24 cellular contexts compared by ENCODE assay signal in the genomic region with DNA sequence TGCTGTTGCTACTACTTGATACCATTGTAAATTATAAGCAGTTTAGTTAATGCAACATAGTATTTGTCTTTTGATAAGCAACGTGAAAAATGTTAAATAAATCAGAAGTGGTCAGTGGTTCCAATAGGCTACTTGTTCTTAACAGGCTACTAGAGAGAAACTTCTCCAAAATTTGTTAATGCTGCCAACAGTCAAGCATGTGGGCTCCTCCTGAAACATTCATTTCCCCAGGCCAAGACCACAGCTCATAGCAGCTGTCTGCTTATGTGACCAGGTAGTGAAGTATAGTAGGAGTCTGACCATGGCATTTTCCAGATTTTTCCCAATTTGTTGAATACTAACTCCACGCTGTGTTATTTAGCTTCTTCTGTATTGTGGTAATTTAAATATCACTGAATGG.
"Had no signal": no experiment of that assay in that cellular context is flagged by ENCODE, and none has a peak within 500 bp of the region (broad histone marks: within the 10 kb centered on the region; RNA-seq: fewer than 3 reads in every experiment).

No MANE protein-coding gene starts in this region.

- H3K4me3 ChIP-seq: esophagus muscularis mucosa, gastrocnemius medialis, lung, right atrium auricular region, sigmoid colon, stomach, thoracic aorta, transverse colon had no signal

- DNase-seq: effector memory CD8-positive, alpha-beta T cell; gastrocnemius medialis; islet precursor cell; mesenchymal stem cell; naive thymus-derived CD4-positive, alpha-beta T cell; nephron progenitor cell; posterior cingulate gyrus; sigmoid colon; small intestine; stimulated activated CD4-positive, alpha-beta T cell treated with anti-CD3 and anti-CD28 coated beads, Interleukin-12 subunit alpha, Interleukin-12 subunit beta, amount 100 ng/mL, for 4 hours; stimulated activated naive CD4-positive, alpha-beta T cell; stomach; substantia nigra; transverse colon had no signal

- ATAC-seq: effector memory CD8-positive, alpha-beta T cell; gastrocnemius medialis; left lobe of liver; naive thymus-derived CD4-positive, alpha-beta T cell had no signal

- H3K27ac Mint-ChIP-seq: dendritic cell treated with granulocyte-macrophage colony-stimulating factor and Interleukin-4, amounts not matched to agents 40 ng/mL and 50 ng/mL, for 4 days; effector memory CD8-positive, alpha-beta T cell; nephron progenitor cell had no signal

- H3K9me3 Mint-ChIP-seq: dendritic cell treated with granulocyte-macrophage colony-stimulating factor and Interleukin-4, amounts not matched to agents 40 ng/mL and 50 ng/mL, for 4 days; effector memory CD8-positive, alpha-beta T cell; nephron progenitor cell had no signal

- FAIRE-seq: colon, small intestine, urothelium cell line had no signal

- H3K27ac ChIP-seq: epithelial cell of prostate, esophagus muscularis mucosa, right atrium auricular region, sigmoid colon, thoracic aorta had no signal

- H3K27me3 ChIP-seq: esophagus muscularis mucosa, gastrocnemius medialis, neutrophil, right atrium auricular region, sigmoid colon, stomach, transverse colon had no signal

- H3K9me3 ChIP-seq: esophagus muscularis mucosa, gastrocnemius medialis, neutrophil, right atrium auricular region, sigmoid colon, stomach, thoracic aorta, transverse colon had no signal

- H3K27me3 Mint-ChIP-seq: dendritic cell treated with granulocyte-macrophage colony-stimulating factor and Interleukin-4, amounts not matched to agents 40 ng/mL and 50 ng/mL, for 4 days; effector memory CD8-positive, alpha-beta T cell; naive thymus-derived CD4-positive, alpha-beta T cell had no signal

- H3K4me1 Mint-ChIP-seq: nephron progenitor cell had no signal

- H3K4me3 Mint-ChIP-seq: dendritic cell treated with granulocyte-macrophage colony-stimulating factor and Interleukin-4, amounts not matched to agents 40 ng/mL and 50 ng/mL, for 4 days; effector memory CD8-positive, alpha-beta T cell; naive thymus-derived CD4-positive, alpha-beta T cell; nephron progenitor cell had no signal

- H3K36me3 ChIP-seq: right atrium auricular region, thoracic aorta had no signal
